1 cellular context compared by ENCODE assay signal in the genomic region with DNA sequence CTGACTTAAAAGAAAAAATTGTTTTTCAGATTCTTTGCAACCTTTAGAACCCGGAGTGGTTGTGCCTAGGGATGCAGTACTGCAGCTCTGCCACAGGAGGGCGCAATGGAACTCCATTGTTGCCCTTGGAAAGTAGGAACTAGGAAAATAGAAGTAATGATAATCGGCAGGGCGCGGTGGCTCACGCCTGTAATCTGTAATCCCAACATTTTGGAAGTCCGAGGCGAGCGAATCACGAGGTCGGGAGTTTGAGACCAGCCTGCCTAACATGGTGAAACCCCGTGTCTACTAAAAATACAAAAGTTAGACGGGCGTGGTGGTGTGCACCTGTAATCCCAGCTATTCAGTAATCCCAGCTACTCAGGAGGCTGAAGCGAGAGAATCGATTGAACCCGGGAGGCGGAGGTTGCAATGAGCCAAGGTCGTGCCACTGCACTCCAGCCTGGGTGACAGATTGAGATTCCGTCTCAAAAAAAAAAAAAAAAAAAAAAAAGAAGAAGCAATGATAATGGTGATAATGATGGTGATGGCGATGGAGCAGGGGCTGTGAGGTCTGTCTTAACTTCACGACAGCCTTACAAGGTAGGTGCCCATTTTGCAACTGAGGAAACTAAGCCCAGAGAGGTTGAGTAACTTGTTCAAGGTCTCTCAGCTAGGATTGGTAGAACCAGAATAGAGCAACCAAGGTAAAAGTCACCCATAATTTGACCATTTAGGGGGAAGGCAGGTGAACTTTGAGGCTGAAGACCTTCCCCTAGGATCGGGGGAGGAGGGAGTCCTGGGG.
TF ChIP-seq lines count a peak whose summit lies in the region.

No MANE protein-coding gene starts in this region.

TF ChIP-seq in HEK293, 187 proteins besides CTCF, POLR2A, EP300 and RAD21 (continued from another document and continues in another):
- TF ChIP-seq, protein P1, sequence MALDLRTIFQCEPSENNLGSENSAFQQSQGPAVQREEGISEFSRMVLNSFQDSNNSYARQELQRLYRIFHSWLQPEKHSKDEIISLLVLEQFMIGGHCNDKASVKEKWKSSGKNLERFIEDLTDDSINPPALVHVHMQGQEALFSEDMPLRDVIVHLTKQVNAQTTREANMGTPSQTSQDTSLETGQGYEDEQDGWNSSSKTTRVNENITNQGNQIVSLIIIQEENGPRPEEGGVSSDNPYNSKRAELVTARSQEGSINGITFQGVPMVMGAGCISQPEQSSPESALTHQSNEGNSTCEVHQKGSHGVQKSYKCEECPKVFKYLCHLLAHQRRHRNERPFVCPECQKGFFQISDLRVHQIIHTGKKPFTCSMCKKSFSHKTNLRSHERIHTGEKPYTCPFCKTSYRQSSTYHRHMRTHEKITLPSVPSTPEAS (tag by site-specific recombination; IDR thresholded peaks at IDR 0.05): no peak
- no peak for TF ChIP-seq ZBTB48 (tag by site-specific recombination; IDR thresholded peaks at IDR 0.05)
- peak; percentile 86 for TF ChIP-seq ZNF2 (tag by site-specific recombination; IDR thresholded peaks at IDR 0.05)
- TF ChIP-seq GFI1B (tag by site-specific recombination; IDR thresholded peaks at IDR 0.05): no peak
- no peak for TF ChIP-seq MEIS1 (CRISPR knock-in tag; IDR thresholded peaks at IDR 0.05; ENCODE audit: borderline replicate concordance)
- peak; percentile 80 for TF ChIP-seq ZNF654 (tag by site-specific recombination; IDR thresholded peaks at IDR 0.05; ENCODE audit: low read depth)
- peak; percentile 59 for TF ChIP-seq KLF1 (tag by site-specific recombination; IDR thresholded peaks at IDR 0.05)
- TF ChIP-seq ZNF24 (tag by site-specific recombination; IDR thresholded peaks at IDR 0.05): peak; percentile 74; the same call in 1 of the 2 replicates
- TF ChIP-seq ZNF521 (tag by site-specific recombination; IDR thresholded peaks at IDR 0.05): no peak
- TF ChIP-seq ZNF146 (tag by site-specific recombination; IDR thresholded peaks at IDR 0.05): no peak
- no peak for TF ChIP-seq ZNF114 (tag by site-specific recombination; IDR thresholded peaks at IDR 0.05)
- no peak for TF ChIP-seq ZBTB20 (tag by site-specific recombination; IDR thresholded peaks at IDR 0.05)
- no peak for TF ChIP-seq ZNF692 (tag by site-specific recombination; IDR thresholded peaks at IDR 0.05)
- no peak for TF ChIP-seq EGR2 (tag by site-specific recombination; IDR thresholded peaks at IDR 0.05; ENCODE audit: low read depth)
- TF ChIP-seq HIC1 (tag by site-specific recombination; IDR thresholded peaks at IDR 0.05): no peak
- TF ChIP-seq ZNF157 (tag by site-specific recombination; IDR thresholded peaks at IDR 0.05): no peak
- 0 out of 2 replicates have a peak, but pooled peaks have one; percentile 18 for TF ChIP-seq ZSCAN30 (tag by site-specific recombination; IDR thresholded peaks at IDR 0.05)
- TF ChIP-seq KLF10 (tag by site-specific recombination; IDR thresholded peaks at IDR 0.05): no peak
- TF ChIP-seq KLF17 (tag by site-specific recombination; IDR thresholded peaks at IDR 0.05): 0 out of 2 replicates have a peak, but pooled peaks have one; percentile 31
- no peak for TF ChIP-seq SP2 (tag by site-specific recombination; IDR thresholded peaks at IDR 0.05)
- TF ChIP-seq ZEB2 (tag by site-specific recombination; IDR thresholded peaks at IDR 0.05): peak; percentile 34; the same call in 1 of the 2 replicates
- TF ChIP-seq, protein P2, sequence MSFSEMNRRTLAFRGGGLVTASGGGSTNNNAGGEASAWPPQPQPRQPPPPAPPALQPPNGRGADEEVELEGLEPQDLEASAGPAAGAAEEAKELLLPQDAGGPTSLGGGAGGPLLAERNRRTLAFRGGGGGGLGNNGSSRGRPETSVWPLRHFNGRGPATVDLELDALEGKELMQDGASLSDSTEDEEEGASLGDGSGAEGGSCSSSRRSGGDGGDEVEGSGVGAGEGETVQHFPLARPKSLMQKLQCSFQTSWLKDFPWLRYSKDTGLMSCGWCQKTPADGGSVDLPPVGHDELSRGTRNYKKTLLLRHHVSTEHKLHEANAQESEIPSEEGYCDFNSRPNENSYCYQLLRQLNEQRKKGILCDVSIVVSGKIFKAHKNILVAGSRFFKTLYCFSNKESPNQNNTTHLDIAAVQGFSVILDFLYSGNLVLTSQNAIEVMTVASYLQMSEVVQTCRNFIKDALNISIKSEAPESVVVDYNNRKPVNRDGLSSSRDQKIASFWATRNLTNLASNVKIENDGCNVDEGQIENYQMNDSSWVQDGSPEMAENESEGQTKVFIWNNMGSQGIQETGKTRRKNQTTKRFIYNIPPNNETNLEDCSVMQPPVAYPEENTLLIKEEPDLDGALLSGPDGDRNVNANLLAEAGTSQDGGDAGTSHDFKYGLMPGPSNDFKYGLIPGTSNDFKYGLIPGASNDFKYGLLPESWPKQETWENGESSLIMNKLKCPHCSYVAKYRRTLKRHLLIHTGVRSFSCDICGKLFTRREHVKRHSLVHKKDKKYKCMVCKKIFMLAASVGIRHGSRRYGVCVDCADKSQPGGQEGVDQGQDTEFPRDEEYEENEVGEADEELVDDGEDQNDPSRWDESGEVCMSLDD (tag by site-specific recombination; IDR thresholded peaks at IDR 0.05): no peak
- no peak for TF ChIP-seq ZNF449 (tag by site-specific recombination; IDR thresholded peaks at IDR 0.05)
- no peak for TF ChIP-seq ZNF510 (tag by site-specific recombination; IDR thresholded peaks at IDR 0.05; ENCODE audit: insufficient replicate concordance)
- TF ChIP-seq, protein P3, sequence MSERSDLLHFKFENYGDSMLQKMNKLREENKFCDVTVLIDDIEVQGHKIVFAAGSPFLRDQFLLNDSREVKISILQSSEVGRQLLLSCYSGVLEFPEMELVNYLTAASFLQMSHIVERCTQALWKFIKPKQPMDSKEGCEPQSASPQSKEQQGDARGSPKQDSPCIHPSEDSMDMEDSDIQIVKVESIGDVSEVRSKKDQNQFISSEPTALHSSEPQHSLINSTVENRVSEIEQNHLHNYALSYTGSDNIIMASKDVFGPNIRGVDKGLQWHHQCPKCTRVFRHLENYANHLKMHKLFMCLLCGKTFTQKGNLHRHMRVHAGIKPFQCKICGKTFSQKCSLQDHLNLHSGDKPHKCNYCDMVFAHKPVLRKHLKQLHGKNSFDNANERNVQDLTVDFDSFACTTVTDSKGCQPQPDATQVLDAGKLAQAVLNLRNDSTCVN (tag by site-specific recombination; optimal IDR thresholded peaks at IDR 0.05): no peak
- peak; percentile 46; the same call in 1 of the 2 replicates for TF ChIP-seq OSR2 (tag by site-specific recombination; IDR thresholded peaks at IDR 0.05)
- peak; percentile 75; the same call in 1 of the 2 replicates for TF ChIP-seq ZNF777 (tag by site-specific recombination; IDR thresholded peaks at IDR 0.05; ENCODE audit: borderline replicate concordance)
- TF ChIP-seq ZBTB8A (tag by site-specific recombination; IDR thresholded peaks at IDR 0.05): 0 out of 2 replicates have a peak, but pooled peaks have one; percentile 22
- no peak for TF ChIP-seq ELK4 (IDR thresholded peaks at IDR 0.05; ENCODE audit: borderline replicate concordance, low read depth, low read length)
- TF ChIP-seq ZFP37 (tag by site-specific recombination; IDR thresholded peaks at IDR 0.05): no peak
- no peak for TF ChIP-seq ZNF16 (tag by site-specific recombination; IDR thresholded peaks at IDR 0.05; ENCODE audit: low read depth)
- TF ChIP-seq ZNF366 (tag by site-specific recombination; conservative IDR thresholded peaks at IDR 0.05): peak; percentile 72
- TF ChIP-seq, protein P4, sequence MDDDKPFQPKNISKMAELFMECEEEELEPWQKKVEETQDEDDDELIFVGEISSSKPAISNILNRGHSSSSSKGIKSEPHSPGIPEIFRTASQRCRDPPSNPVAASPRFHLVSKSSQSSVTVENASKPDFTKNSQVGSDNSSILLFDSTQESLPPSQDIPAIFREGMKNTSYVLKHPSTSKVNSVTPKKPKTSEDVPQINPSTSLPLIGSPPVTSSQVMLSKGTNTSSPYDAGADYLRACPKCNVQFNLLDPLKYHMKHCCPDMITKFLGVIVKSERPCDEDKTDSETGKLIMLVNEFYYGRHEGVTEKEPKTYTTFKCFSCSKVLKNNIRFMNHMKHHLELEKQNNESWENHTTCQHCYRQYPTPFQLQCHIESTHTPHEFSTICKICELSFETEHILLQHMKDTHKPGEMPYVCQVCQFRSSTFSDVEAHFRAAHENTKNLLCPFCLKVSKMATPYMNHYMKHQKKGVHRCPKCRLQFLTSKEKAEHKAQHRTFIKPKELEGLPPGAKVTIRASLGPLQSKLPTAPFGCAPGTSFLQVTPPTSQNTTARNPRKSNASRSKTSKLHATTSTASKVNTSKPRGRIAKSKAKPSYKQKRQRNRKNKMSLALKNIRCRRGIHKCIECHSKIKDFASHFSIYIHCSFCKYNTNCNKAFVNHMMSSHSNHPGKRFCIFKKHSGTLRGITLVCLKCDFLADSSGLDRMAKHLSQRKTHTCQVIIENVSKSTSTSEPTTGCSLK (tag by site-specific recombination; IDR thresholded peaks at IDR 0.05): no peak
- 0 out of 2 replicates have a peak, but pooled peaks have one; percentile 4 for TF ChIP-seq ZNF362 (tag by site-specific recombination; IDR thresholded peaks at IDR 0.05)
- TF ChIP-seq ZNF10 (tag by site-specific recombination; IDR thresholded peaks at IDR 0.05): no peak
- TF ChIP-seq SP7 (tag by site-specific recombination; IDR thresholded peaks at IDR 0.05): 0 out of 2 replicates have a peak, but pooled peaks have one; percentile 23
- peak; percentile 81; the same call in 1 of the 2 replicates for TF ChIP-seq ZNF768 (tag by site-specific recombination; IDR thresholded peaks at IDR 0.05)
- TF ChIP-seq ZNF776 (tag by site-specific recombination; IDR thresholded peaks at IDR 0.05; ENCODE audit: borderline replicate concordance): no peak
- TF ChIP-seq ZNF335 (tag by site-specific recombination; conservative IDR thresholded peaks at IDR 0.05): peak; percentile 65; the same call in 1 of the 2 replicates
- TF ChIP-seq ZBTB1 (tag by site-specific recombination; IDR thresholded peaks at IDR 0.05): no peak
- TF ChIP-seq ZNF433 (tag by site-specific recombination; IDR thresholded peaks at IDR 0.05; ENCODE audit: low read depth): no peak
